ENCODE assay signal across 16 cellular contexts in genomic region chr4:101277661-101278060, GRCh38.
A peak's percentile ranks its signal among the peaks of the same experiment; 100 is the strongest.
DNase-seq lines count a peak whose midpoint lies in the region; TF ChIP-seq lines count a peak whose summit lies in the region.
"Had no signal": no experiment of that assay in that cellular context is flagged by ENCODE, and none has a peak within 500 bp of the region (broad histone marks: within the 10 kb centered on the region; RNA-seq: fewer than 3 reads in every experiment).

No MANE protein-coding gene starts in this region.

- no peak overlapping the region for H2BK5ac ChIP-seq in neuronal stem cell (ENCODE audit: low read length)

- no peak overlapping the region for H3K23ac ChIP-seq in neuronal stem cell (ENCODE audit: low read depth, low read length, poor library complexity)

- no peak for TF ChIP-seq CTCF in epithelial cell of esophagus (IDR thresholded peaks at IDR 0.05; ENCODE audit: insufficient read depth, low read depth, low read length, missing control alignments)
- TF ChIP-seq CTCF in osteoblast (IDR thresholded peaks at IDR 0.05; ENCODE audit: extremely low read depth, low read depth, low read length), result no peak

- no CpG with 5 or more reads among the region's 1 CpG for WGBS in neuronal stem cell (ENCODE audit: extremely low coverage in 2 of 2, insufficient read length in 2 of 2, insufficient replicate concordance in 1 of 2), 2 donors

- H3K27me3 ChIP-seq in osteoblast (ENCODE audit: insufficient read depth, low read length) (no peaks in the 10 kb centered on the region), neuronal stem cell (ENCODE audit: control insufficient read depth in 3 of 3, insufficient read depth in 3 of 3, low read depth in 1 of 3, low read length in 3 of 3) (no peaks in the 10 kb centered on the region)
- H3K27me3 ChIP-seq: ascending aorta, dorsolateral prefrontal cortex, esophagus muscularis mucosa had no signal

- H3K4me2 ChIP-seq in osteoblast (ENCODE audit: insufficient read depth, low read length) (peak overlapping the region; percentile 1), neuronal stem cell (ENCODE audit: insufficient read depth, low read length, poor library complexity, severe bottlenecking) (no peak overlapping the region)

- peaks cover 9% of the 10 kb centered on the region for H4K20me1 ChIP-seq in osteoblast (ENCODE audit: insufficient read depth, low read length)

- H2BK120ac ChIP-seq in neuronal stem cell (ENCODE audit: low read depth, low read length), result no peak overlapping the region

- no peak overlapping the region for H3K9ac ChIP-seq in neuronal stem cell (ENCODE audit: low read depth, low read length, poor library complexity)

- H3K9me3 ChIP-seq in osteoblast (ENCODE audit: low read depth, low read length), result no peaks in the 10 kb centered on the region
- H3K9me3 ChIP-seq in neuronal stem cell (replicated peaks in 1 of 2; ENCODE audit: control insufficient read depth in 2 of 2, insufficient read depth in 1 of 2, low read depth in 1 of 2, low read length in 2 of 2), result no peaks in the 10 kb centered on the region
- H3K9me3 ChIP-seq: ascending aorta, esophagus muscularis mucosa had no signal

- H3K36me3 ChIP-seq in osteoblast (ENCODE audit: insufficient read depth, low read length) (no peaks in the 10 kb centered on the region), neuronal stem cell (replicated peaks in 1 of 2; ENCODE audit: control insufficient read depth in 2 of 2, insufficient read depth in 2 of 2, low read length in 2 of 2) (no peaks in the 10 kb centered on the region)
- H3K36me3 ChIP-seq: ascending aorta, esophagus muscularis mucosa had no signal

- H4K91ac ChIP-seq in neuronal stem cell (ENCODE audit: low read depth, low read length, poor library complexity), result no peak overlapping the region

- no peak overlapping the region for H2BK15ac ChIP-seq in neuronal stem cell (ENCODE audit: low read length)

- no peak overlapping the region for H2AK5ac ChIP-seq in neuronal stem cell (ENCODE audit: low read depth, low read length)

- DNase-seq in AG20443 (ENCODE audit: low spot score) (peak; percentile 22), RKO (ENCODE audit: low spot score) (peak; percentile 14), epithelial cell of esophagus (ENCODE audit: low read depth) (peak; percentile 40), osteoblast (ENCODE audit: insufficient read length, low spot score, missing footprints) (no peak), NCI-H1105 treated with DMSO at 0.1 percent for 48 hours (lab: John Stamatoyannopoulos, UW) (no peak), SKM-1 (lab: John Stamatoyannopoulos, UW; ENCODE audit: unreplicated experiment) (no peak), DMS53 treated with DMSO at 0.1 percent for 48 hours (lab: John Stamatoyannopoulos, UW; ENCODE audit: unreplicated experiment) (no peak), neuronal stem cell (ENCODE audit: low spot score) (no peak)
- DNase-seq: activated CD8-positive, alpha-beta T cell treated with anti-CD3 and anti-CD28 coated beads, Interleukin-2, amount 10 ng/mL, durations not matched to agents 7 days and 5 days; dorsolateral prefrontal cortex; natural killer cell; NCI-H187; NCI-H510A had no signal

- no peak overlapping the region for H2AFZ ChIP-seq in osteoblast (ENCODE audit: low read length)
- H2AFZ ChIP-seq in neuronal stem cell (ENCODE audit: low read length), result no peak overlapping the region

- H3K27ac ChIP-seq in osteoblast (ENCODE audit: low read depth, low read length) (peak overlapping the region; percentile 9), neuronal stem cell (replicated peaks; ENCODE audit: low read length) (no peak overlapping the region)
- H3K27ac ChIP-seq: ascending aorta, dorsolateral prefrontal cortex, esophagus muscularis mucosa had no signal

- H3K79me2 ChIP-seq in osteoblast (ENCODE audit: insufficient read depth, low read length), result peaks cover 67% of the 10 kb centered on the region

- H3K4me1 ChIP-seq in osteoblast (ENCODE audit: insufficient read depth, low read length), result peaks cover 24% of the 10 kb centered on the region
- peaks cover 2 to 3% of the 10 kb centered on the region in 2 donors for H3K4me1 ChIP-seq in neuronal stem cell (ENCODE audit: control insufficient read depth in 2 of 2, insufficient read depth in 1 of 2, low read depth in 1 of 2, low read length in 2 of 2)

- H3K18ac ChIP-seq in neuronal stem cell (ENCODE audit: low read length), result no peak overlapping the region

- no peaks in the 10 kb centered on the region for H3K79me1 ChIP-seq in neuronal stem cell (ENCODE audit: low read depth, low read length)

- H3K14ac ChIP-seq in neuronal stem cell (ENCODE audit: low read length), result no peak overlapping the region

- no peak overlapping the region for H3K4me3 ChIP-seq in epithelial cell of esophagus (ENCODE audit: low read length)
- H3K4me3 ChIP-seq in osteoblast (ENCODE audit: insufficient read depth, low read length), result no peak overlapping the region
- H3K4me3 ChIP-seq in neuronal stem cell (ENCODE audit: low read length in 2 of 2), result no peak overlapping the region
- H3K4me3 ChIP-seq: ascending aorta, dorsolateral prefrontal cortex, esophagus muscularis mucosa, lung had no signal

- H3K4ac ChIP-seq in neuronal stem cell (ENCODE audit: low read length), result no peak overlapping the region

- no peak overlapping the region for H4K8ac ChIP-seq in neuronal stem cell (ENCODE audit: low read depth, low read length)

- no peak overlapping the region for H2BK12ac ChIP-seq in neuronal stem cell (ENCODE audit: low read length)

Comparison
In these comparisons a context has a peak if more than half of its experiments do, and no peak if none do; other contexts are left out.
1. DNase-seq: peak in AG20443 (single experiment), RKO (single experiment) and epithelial cell of esophagus (single experiment); none in osteoblast (single experiment), NCI-H1105 treated with DMSO at 0.1 percent for 48 hours (single experiment), SKM-1 (single experiment), DMS53 treated with DMSO at 0.1 percent for 48 hours (single experiment) and neuronal stem cell (single experiment).